Comparison of ENCODE assay signal across 8 cellular contexts in the genomic region with DNA sequence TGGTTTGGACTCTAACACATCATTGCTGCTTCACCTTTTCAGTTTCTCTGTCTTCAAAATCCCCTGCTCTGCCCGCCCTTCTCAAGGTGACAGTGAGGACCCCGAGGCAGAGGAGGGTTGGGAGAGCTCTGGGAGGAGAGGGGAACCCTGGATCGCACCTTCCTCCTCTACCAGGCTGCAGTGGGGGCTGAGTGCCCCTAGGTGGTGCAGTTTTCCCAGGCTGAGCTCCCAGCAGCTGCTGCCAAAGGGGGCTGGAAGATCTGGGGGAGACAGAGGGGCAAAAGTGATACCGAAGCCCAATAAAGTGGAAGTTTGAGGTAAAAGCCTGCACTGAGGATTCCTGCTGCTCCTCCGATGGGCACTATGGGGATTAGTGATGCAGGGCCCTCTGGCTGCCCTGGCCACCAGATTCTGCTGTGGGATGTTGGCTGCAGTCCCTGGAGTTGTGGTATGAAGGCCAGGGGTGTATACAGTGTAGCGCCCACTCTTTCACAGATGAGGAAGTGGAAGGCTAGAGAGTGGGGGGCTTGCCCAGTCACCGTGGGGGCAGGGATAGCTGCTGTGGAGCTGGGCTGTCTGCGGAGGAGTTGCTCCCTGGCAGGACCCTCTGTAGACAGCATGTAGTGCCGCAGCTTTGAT. TPM values are rescaled to one million over a fixed set of nuclear protein-coding genes. Genes with fewer than 3 reads are reported as not detected.
DNase-seq lines count a peak whose midpoint lies in the region; ATAC-seq and TF ChIP-seq lines count a peak whose summit lies in the region.

No MANE protein-coding gene starts in this region.

- in situ Hi-C loops in brain microvascular endothelial cell (cut with HindIII; ENCODE audit: low pct_ligation_motif_present, low sequenced_read_pairs) = loop anchor here (25.0 kb wide), 1 partner anchor 130 kb away; no protein-coding TSS in a partner anchor

- POLR2A ChIA-PET in PC-9 (lab: Charles Lee; ENCODE audit: unreplicated experiment) = interaction anchor here (0.7 kb wide), 1 partner anchor 370 kb away, joined by 3 read pairs; no protein-coding TSS in a partner anchor

- H3K27ac Mint-ChIP-seq in stimulated activated naive CD8-positive, alpha-beta T cell treated with anti-CD3 and anti-CD28 coated beads, Interleukin-15, amount 100 ng/mL, for 72 hours = no peak overlapping the region

- H3K9me3 ChIP-seq in BE2C (no peaks in the 10 kb centered on the region), PC-9 (ENCODE audit: insufficient read depth, low read depth) (no peaks in the 10 kb centered on the region)

- no peaks in the 10 kb centered on the region for H3K79me2 ChIP-seq in PC-9 (ENCODE audit: low read depth)

- H3K27me3 ChIP-seq in BE2C = no peaks in the 10 kb centered on the region
- peaks cover 6% of the 10 kb centered on the region; the same call in 1 of the 2 replicates for H3K27me3 ChIP-seq in PC-9 (ENCODE audit: insufficient read depth, low read depth)
- peaks cover 38% of the 10 kb centered on the region for H3K27me3 ChIP-seq in brain microvascular endothelial cell (replicated peaks)

- H3K9me2 ChIP-seq in PC-9 (ENCODE audit: insufficient read depth) = no peaks in the 10 kb centered on the region

- BruUV-seq in PC-9 (replicated peaks; lab: Mats Ljungman, UMichigan) = no TSS peak

- no peaks in the 10 kb centered on the region for H3K4me1 ChIP-seq in BE2C
- no peaks in the 10 kb centered on the region; the same call in 1 of the 2 replicates for H3K4me1 ChIP-seq in PC-9 (replicated peaks; ENCODE audit: insufficient read depth)

- CTCF ChIA-PET in PC-9 (lab: Charles Lee) = interaction anchor here (0.7 to 1.2 kb wide), 4 partner anchors 32 to 206 kb away, joined by 3 to 4 read pairs (median 4); no protein-coding TSS in a partner anchor

- H2AFZ ChIP-seq in PC-9 = no peak overlapping the region

- H3K36me3 ChIP-seq in BE2C (no peaks in the 10 kb centered on the region), PC-9 (ENCODE audit: low read depth) (no peaks in the 10 kb centered on the region), brain microvascular endothelial cell (replicated peaks) (no peaks in the 10 kb centered on the region)

- H3K4me3 ChIP-seq in BE2C (ENCODE audit: low read depth, low read length) = no peak overlapping the region
- no peak overlapping the region for H3K4me3 ChIP-seq in PC-9
- no peak overlapping the region for H3K4me3 ChIP-seq in brain microvascular endothelial cell (ENCODE audit: low read depth, low read length)

- H3K27ac ChIP-seq in PC-9 (no peak overlapping the region), brain microvascular endothelial cell (no peak overlapping the region)

- intact Hi-C loops in PC-9 (cut with micrococcal nuclease; ENCODE audit: unreplicated experiment) = loop anchor here (1.0 to 2.0 kb wide), 4 partner anchors 40 to 150 kb away; no protein-coding TSS in a partner anchor

- H3K27me3 Mint-ChIP-seq in stimulated activated naive CD8-positive, alpha-beta T cell treated with anti-CD3 and anti-CD28 coated beads, Interleukin-15, amount 100 ng/mL, for 72 hours = peaks cover 53% of the 10 kb centered on the region

- no peak overlapping the region for H3K4me2 ChIP-seq in PC-9

- TF ChIP-seq CTCF in BE2C (IDR thresholded peaks at IDR 0.05; ENCODE audit: low read depth, low read length) (peak; percentile 78), GM20000 (IDR thresholded peaks at IDR 0.05; ENCODE audit: extremely low read depth, missing control alignments) (peak; percentile 86), PC-9 (conservative IDR thresholded peaks at IDR 0.05) (peak; percentile 87), brain microvascular endothelial cell (IDR thresholded peaks at IDR 0.05; ENCODE audit: low read depth, low read length, missing control alignments) (peak; percentile 98)

- H3K9me3 Mint-ChIP-seq in stimulated activated naive CD8-positive, alpha-beta T cell treated with anti-CD3 and anti-CD28 coated beads, Interleukin-15, amount 100 ng/mL, for 72 hours = no peaks in the 10 kb centered on the region

- no peak overlapping the region for H3K4me3 Mint-ChIP-seq in stimulated activated naive CD8-positive, alpha-beta T cell treated with anti-CD3 and anti-CD28 coated beads, Interleukin-15, amount 100 ng/mL, for 72 hours

- H3F3A ChIP-seq in PC-9 (ENCODE audit: insufficient read depth, low read depth) = no peaks in the 10 kb centered on the region

- DNase-seq in BE2C (peak; percentile 50), GM20000 (ENCODE audit: low spot score) (peak; percentile 51), PC-9 (peak in 1 of 2 experiments; percentile 54), brain microvascular endothelial cell (peak; percentile 20), left lobe of liver (ENCODE audit: low spot score) (no peak)
- peak; percentile 22 to 27 for DNase-seq in stimulated activated naive CD8-positive, alpha-beta T cell treated with anti-CD3 and anti-CD28 coated beads, Interleukin-15, amount 100 ng/mL, for 72 hours
- no peak for DNase-seq in effector CD8-positive, alpha-beta T cell (lab: John Stamatoyannopoulos, UW)

- ATAC-seq in left lobe of liver = peak; percentile 81
- ATAC-seq in stimulated activated naive CD8-positive, alpha-beta T cell treated with anti-CD3 and anti-CD28 coated beads, Interleukin-15, amount 100 ng/mL, for 72 hours = no peak
- ATAC-seq in GM19328 (IDR thresholded peaks at IDR 0.05; ENCODE audit: unreplicated experiment) = no peak

- peaks cover 8% of the 10 kb centered on the region for H3K4me1 Mint-ChIP-seq in stimulated activated naive CD8-positive, alpha-beta T cell treated with anti-CD3 and anti-CD28 coated beads, Interleukin-15, amount 100 ng/mL, for 72 hours

- no peaks in the 10 kb centered on the region for H4K20me1 ChIP-seq in PC-9 (ENCODE audit: insufficient read depth)

RNA-seq across cellular contexts. Expression of gene SCMH1, which starts 40.7 kb away (rescaled TPM):
- polyA plus RNA-seq in BE2C (2012; ENCODE audit: insufficient read depth, insufficient read length, low read depth) = 32.1 TPM
- 35.4 and 39.5 TPM in 2 replicates for total RNA-seq in PC-9 (2021)
- 10.7 TPM for total RNA-seq in left lobe of liver

Comparison
In these comparisons a context has a peak if more than half of its experiments do, and no peak if none do; other contexts are left out.
1. DNase-seq: peak in BE2C (single experiment), GM20000 (single experiment), brain microvascular endothelial cell (single experiment) and stimulated activated naive CD8-positive, alpha-beta T cell treated with anti-CD3 and anti-CD28 coated beads, Interleukin-15, amount 100 ng/mL, for 72 hours (2 of 2); none in left lobe of liver (single experiment) and effector CD8-positive, alpha-beta T cell (single experiment).
2. Peak in every context shown above with its lines, with median percentiles within 50 percentile points of each other: CTCF ChIP-seq.